16 cellular contexts compared by ENCODE assay signal in the genomic region with DNA sequence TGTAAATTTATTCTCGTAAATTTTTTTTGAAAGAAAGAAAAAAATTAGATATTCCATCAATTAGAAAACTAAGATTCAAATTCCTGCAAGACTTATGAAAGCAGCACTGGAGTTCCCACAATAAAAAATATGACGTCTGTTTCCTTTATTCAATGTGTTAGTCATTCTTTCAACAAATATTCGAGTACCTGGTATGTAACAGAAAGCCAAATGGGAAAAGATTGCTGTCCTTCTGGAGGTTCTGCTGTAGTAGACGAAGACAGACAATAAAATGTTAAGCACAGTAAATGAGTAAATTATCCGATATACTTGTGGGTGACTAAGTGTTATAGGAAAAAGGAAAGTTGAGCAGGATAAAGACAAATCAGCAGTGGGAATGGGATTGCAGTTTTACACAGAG.
DNase-seq lines count a peak whose midpoint lies in the region; ATAC-seq and TF ChIP-seq lines count a peak whose summit lies in the region.
"Had no signal": no experiment of that assay in that cellular context is flagged by ENCODE, and none has a peak within 500 bp of the region (broad histone marks: within the 10 kb centered on the region; RNA-seq: fewer than 3 reads in every experiment).

No MANE protein-coding gene starts in this region.

- no peaks in the 10 kb centered on the region for H3K27me3 Mint-ChIP-seq in HFFc6 (ENCODE audit: insufficient read depth)
- no peaks in the 10 kb centered on the region for H3K27me3 Mint-ChIP-seq in T-helper 2 cell treated with Interferon-gamma antibody and Interleukin-4, amounts not matched to agents 5 μg/mL and 100 μg/mL, for 36 hours (ENCODE audit: low read depth)
- H3K27me3 Mint-ChIP-seq: activated CD8-positive, alpha-beta T cell treated with anti-CD3 and anti-CD28 coated beads for 36 hours had no signal

- H3K4me3 ChIP-seq in astrocyte of the cerebellum (ENCODE audit: low read depth, low read length) (no peak overlapping the region), thoracic aorta (no peak overlapping the region)

- H3K4me1 ChIP-seq in foreskin keratinocyte (peaks cover 11% of the 10 kb centered on the region), thoracic aorta (ENCODE audit: control insufficient read depth in 1 of 2, low read depth in 2 of 2) (peaks cover 15 to 49% of the 10 kb centered on the region in 2 donors)
- H3K4me1 ChIP-seq: Caco-2 had no signal

- H3K27ac Mint-ChIP-seq in HFFc6, result peak overlapping the region; percentile 68
- no peak overlapping the region for H3K27ac Mint-ChIP-seq in T-helper 2 cell treated with Interferon-gamma antibody and Interleukin-4, amounts not matched to agents 5 μg/mL and 100 μg/mL, for 36 hours
- H3K27ac Mint-ChIP-seq: activated CD8-positive, alpha-beta T cell treated with anti-CD3 and anti-CD28 coated beads for 36 hours; naive thymus-derived CD4-positive, alpha-beta T cell had no signal

- no peaks in the 10 kb centered on the region for H3K9me3 ChIP-seq in thoracic aorta
- H3K9me3 ChIP-seq: Caco-2 had no signal

- peaks cover 61% of the 10 kb centered on the region for H3K4me1 Mint-ChIP-seq in HFFc6 (ENCODE audit: low read depth)
- H3K4me1 Mint-ChIP-seq in T-helper 2 cell treated with Interferon-gamma antibody and Interleukin-4, amounts not matched to agents 5 μg/mL and 100 μg/mL, for 36 hours (ENCODE audit: low read depth), result no peaks in the 10 kb centered on the region
- H3K4me1 Mint-ChIP-seq: naive thymus-derived CD4-positive, alpha-beta T cell had no signal

- peaks cover 9% of the 10 kb centered on the region for H3K9me3 Mint-ChIP-seq in HFFc6
- no peaks in the 10 kb centered on the region for H3K9me3 Mint-ChIP-seq in T-helper 2 cell treated with Interferon-gamma antibody and Interleukin-4, amounts not matched to agents 5 μg/mL and 100 μg/mL, for 36 hours

- H3K27me3 ChIP-seq in foreskin keratinocyte, result no peaks in the 10 kb centered on the region
- no peaks in the 10 kb centered on the region for H3K27me3 ChIP-seq in thoracic aorta (replicated peaks; ENCODE audit: insufficient read depth)

- no peaks in the 10 kb centered on the region for H3K36me3 ChIP-seq in thoracic aorta

- TF ChIP-seq CTCF in HFFc6 (IDR thresholded peaks at IDR 0.05), result no peak
- TF ChIP-seq CTCF in astrocyte of the cerebellum (IDR thresholded peaks at IDR 0.05; ENCODE audit: low read depth, low read length, missing control alignments), result no peak
- no peak for TF ChIP-seq CTCF in foreskin keratinocyte (conservative IDR thresholded peaks at IDR 0.05)
- no peak for TF ChIP-seq CTCF in thoracic aorta (IDR thresholded peaks at IDR 0.05)

- peak overlapping the region; percentile 58 for H3K4me3 Mint-ChIP-seq in HFFc6
- H3K4me3 Mint-ChIP-seq in T-helper 2 cell treated with Interferon-gamma antibody and Interleukin-4, amounts not matched to agents 5 μg/mL and 100 μg/mL, for 36 hours, result no peak overlapping the region
- H3K4me3 Mint-ChIP-seq: activated CD8-positive, alpha-beta T cell treated with anti-CD3 and anti-CD28 coated beads for 36 hours; naive thymus-derived CD4-positive, alpha-beta T cell had no signal

- peaks cover 26% of the 10 kb centered on the region for H3K36me3 Mint-ChIP-seq in HFFc6 (ENCODE audit: low read depth)
- no peaks in the 10 kb centered on the region for H3K36me3 Mint-ChIP-seq in T-helper 2 cell treated with Interferon-gamma antibody and Interleukin-4, amounts not matched to agents 5 μg/mL and 100 μg/mL, for 36 hours (ENCODE audit: low read depth)
- H3K36me3 Mint-ChIP-seq: naive thymus-derived CD4-positive, alpha-beta T cell had no signal

- H3K27ac ChIP-seq in foreskin keratinocyte (no peak overlapping the region), thoracic aorta (peak overlapping the region; percentile 4 to 36)

- in situ Hi-C loops in astrocyte of the cerebellum (cut with HindIII; ENCODE audit: low sequenced_read_pairs), result no loop called here

- ATAC-seq in foreskin keratinocyte, result peak; percentile 59
- ATAC-seq in thoracic aorta (ENCODE audit: insufficient number of reproducible peaks, low FRiP score, low read depth), result peak; percentile 86
- ATAC-seq: activated CD8-positive, alpha-beta T cell treated with anti-CD3 and anti-CD28 coated beads for 36 hours; naive thymus-derived CD4-positive, alpha-beta T cell had no signal

- DNase-seq in HFFc6 (peak; percentile 44), astrocyte of the cerebellum (ENCODE audit: low read depth) (peak; percentile 77), foreskin keratinocyte (peak; percentile 70 to 82), thoracic aorta (ENCODE audit: low spot score) (no peak), SHP77 treated with DMSO at 0.1 percent for 48 hours (lab: John Stamatoyannopoulos, UW) (no peak)
- no peak for DNase-seq in T-helper 2 cell treated with Interferon-gamma antibody and Interleukin-4, amounts not matched to agents 5 μg/mL and 100 μg/mL, for 36 hours (ENCODE audit: low spot score)
- no peak for DNase-seq in activated effector memory CD4-positive, alpha-beta T cell treated with anti-CD3 and anti-CD28 coated beads, Interleukin-2, amount 50 U/mL, for 16 hours
- DNase-seq in activated T-cell treated with anti-CD3 and anti-CD28 coated beads, Interleukin-2, amount 50 U/mL, for 48 hours, result no peak
- DNase-seq: activated CD8-positive, alpha-beta T cell treated with anti-CD3 and anti-CD28 coated beads for 36 hours; activated gamma-delta T cell; Caco-2; kidney; naive thymus-derived CD4-positive, alpha-beta T cell; NCI-H1105 treated with DMSO at 0.1 percent for 48 hours; NCI-H345; small intestine had no signal

Comparison
In these comparisons a context has a peak if more than half of its experiments do, and no peak if none do; other contexts are left out.
1. DNase-seq: peak in HFFc6 (single experiment), astrocyte of the cerebellum (single experiment) and foreskin keratinocyte (2 of 2); none in thoracic aorta (single experiment), T-helper 2 cell treated with Interferon-gamma antibody and Interleukin-4, amounts not matched to agents 5 μg/mL and 100 μg/mL, for 36 hours (single experiment), SHP77 treated with DMSO at 0.1 percent for 48 hours (single experiment), activated effector memory CD4-positive, alpha-beta T cell treated with anti-CD3 and anti-CD28 coated beads, Interleukin-2, amount 50 U/mL, for 16 hours (single experiment) and activated T-cell treated with anti-CD3 and anti-CD28 coated beads, Interleukin-2, amount 50 U/mL, for 48 hours (0 of 2).